In genomic region chr10:46105856-46106409, GRCh38 we compare ENCODE assay signal across 8 cellular contexts. TPM values are rescaled to one million over a fixed set of nuclear protein-coding genes. Genes with fewer than 3 reads are reported as not detected.
A peak's percentile ranks its signal among the peaks of the same experiment; 100 is the strongest.
DNase-seq lines count a peak whose midpoint lies in the region; ATAC-seq and TF ChIP-seq lines count a peak whose summit lies in the region.
"Not testable (repeated sequence)": the region's sequence is repeated elsewhere in the genome, so short reads cannot be mapped to it uniquely, and the experiment has no call there.

No MANE protein-coding gene starts in this region.

- not testable (repeated sequence) for H3K9me1 ChIP-seq in IMR-90 (ENCODE audit: insufficient read depth, low read length)

- POLR2A ChIA-PET in IMR-90 (lab: Charles Lee; ENCODE audit: unreplicated experiment), result not testable (repeated sequence)
- POLR2A ChIA-PET in activated CD4-positive, alpha-beta memory T cell treated with anti-CD3 and anti-CD28 coated beads, Interleukin-2, amount 10 ng/mL, durations not matched to agents 7 days and 5 days (lab: Charles Lee), result interaction anchor here (0.9 to 2.4 kb wide), 4 partner anchors 88 to 1275 kb away, joined by 4 to 16 read pairs (median 6); no protein-coding TSS in a partner anchor

- CTCF ChIA-PET in IMR-90 (lab: Yijun Ruan, JAX), result not testable (repeated sequence)
- CTCF ChIA-PET in activated CD4-positive, alpha-beta memory T cell treated with anti-CD3 and anti-CD28 coated beads, Interleukin-2, amount 10 ng/mL, durations not matched to agents 7 days and 5 days (lab: Charles Lee), result interaction anchor here (1.1 kb wide), 1 partner anchor 29 kb away, joined by 4 read pairs; no protein-coding TSS in a partner anchor

- ATAC-seq in IMR-90 (ENCODE audit: low read depth); thoracic aorta (ENCODE audit: insufficient number of reproducible peaks, low FRiP score, low read depth): not testable (repeated sequence)

- not testable (repeated sequence) for H4K91ac ChIP-seq in IMR-90 (ENCODE audit: insufficient read depth, low read depth, low read length)

- H3K27me3 Mint-ChIP-seq in activated CD4-positive, alpha-beta memory T cell treated with anti-CD3 and anti-CD28 coated beads, Interleukin-2, amount 10 ng/mL, durations not matched to agents 7 days and 5 days, result peaks cover 17% of the 10 kb centered on the region
- peaks cover 18% of the 10 kb centered on the region for H3K27me3 Mint-ChIP-seq in dendritic cell treated with granulocyte-macrophage colony-stimulating factor and Interleukin-4, amounts not matched to agents 40 ng/mL and 50 ng/mL, for 4 days

- H3K4ac ChIP-seq in IMR-90 (ENCODE audit: low read depth, low read length), result not testable (repeated sequence)

- not testable (repeated sequence) for H3K9ac ChIP-seq in IMR-90 (ENCODE audit: low read depth, low read length); iPS-18a (ENCODE audit: low read length)

- peaks cover 10% of the 10 kb centered on the region for H3K4me1 Mint-ChIP-seq in activated CD4-positive, alpha-beta memory T cell treated with anti-CD3 and anti-CD28 coated beads, Interleukin-2, amount 10 ng/mL, durations not matched to agents 7 days and 5 days
- peaks cover 21% of the 10 kb centered on the region for H3K4me1 Mint-ChIP-seq in dendritic cell treated with granulocyte-macrophage colony-stimulating factor and Interleukin-4, amounts not matched to agents 40 ng/mL and 50 ng/mL, for 4 days (ENCODE audit: low read depth)

- H4K5ac ChIP-seq in IMR-90 (ENCODE audit: low read depth, low read length), result not testable (repeated sequence)

- not testable (repeated sequence) for H3K79me1 ChIP-seq in IMR-90 (ENCODE audit: low read depth in 1 of 2, low read length in 2 of 2)

- intact Hi-C loops in IMR-90 (cut with micrococcal nuclease); dendritic cell treated with granulocyte-macrophage colony-stimulating factor and Interleukin-4, amounts not matched to agents 40 ng/mL and 50 ng/mL, for 4 days (cut with micrococcal nuclease): not testable (repeated sequence)

- not testable (repeated sequence) for TF ChIP-seq CTCF in GM06990 (IDR thresholded peaks at IDR 0.05; ENCODE audit: insufficient read depth, low read length, poor library complexity, severe bottlenecking); HFF-Myc (IDR thresholded peaks at IDR 0.05; ENCODE audit: low read depth, low read length, missing control alignments); IMR-90 (conservative IDR thresholded peaks at IDR 0.05; ENCODE audit: low read depth, low read length); neutrophil (IDR thresholded peaks at IDR 0.05); thoracic aorta (IDR thresholded peaks at IDR 0.05)

- peak overlapping the region; percentile 64 for H3K4me2 ChIP-seq in IMR-90 (ENCODE audit: low read depth, low read length)

- H2BK20ac ChIP-seq in IMR-90 (ENCODE audit: low read depth, low read length), result not testable (repeated sequence)

- not testable (repeated sequence) for H3K27me3 ChIP-seq in GM06990 (replicated peaks; ENCODE audit: control insufficient read depth, insufficient read depth, low read length); thoracic aorta (replicated peaks; ENCODE audit: insufficient read depth)
- H3K27me3 ChIP-seq in IMR-90 (ENCODE audit: control insufficient read depth, insufficient read depth, low read length) (peaks cover 20% of the 10 kb centered on the region), iPS-18a (ENCODE audit: control insufficient read depth, insufficient read depth, low read length) (peaks cover 36% of the 10 kb centered on the region), neutrophil (peaks cover 11% of the 10 kb centered on the region)

- H3K56ac ChIP-seq in IMR-90 (ENCODE audit: extremely low read depth, insufficient read depth, low read length), result not testable (repeated sequence)

- TF ChIP-seq RAD21 in IMR-90 (IDR thresholded peaks at IDR 0.05; ENCODE audit: low read length), result not testable (repeated sequence)

- not testable (repeated sequence) for H3K14ac ChIP-seq in IMR-90 (replicated peaks; ENCODE audit: low read depth, low read length)

- H3K4me3 Mint-ChIP-seq in activated CD4-positive, alpha-beta memory T cell treated with anti-CD3 and anti-CD28 coated beads, Interleukin-2, amount 10 ng/mL, durations not matched to agents 7 days and 5 days, result peak overlapping the region; percentile 43
- H3K4me3 Mint-ChIP-seq in dendritic cell treated with granulocyte-macrophage colony-stimulating factor and Interleukin-4, amounts not matched to agents 40 ng/mL and 50 ng/mL, for 4 days, result peak overlapping the region; percentile 71

- H3K23ac ChIP-seq in IMR-90 (ENCODE audit: low read depth, low read length), result not testable (repeated sequence)

- H4K20me1 ChIP-seq in IMR-90 (ENCODE audit: insufficient read depth, low read length), result not testable (repeated sequence)

- not testable (repeated sequence) for BruUV-seq in IMR-90 (replicated peaks; lab: Mats Ljungman, UMichigan)

- not testable (repeated sequence) for DNase-seq in GM06990 (ENCODE audit: extremely low read depth, insufficient read length); HFF-Myc (ENCODE audit: extremely low read depth, low read depth); IMR-90; activated CD4-positive, alpha-beta memory T cell treated with anti-CD3 and anti-CD28 coated beads, Interleukin-2, amount 10 ng/mL, durations not matched to agents 7 days and 5 days; thoracic aorta (ENCODE audit: low spot score)

- in situ Hi-C loops in IMR-90 (cut with MboI; ENCODE audit: low sequenced_read_pairs), result loop anchor here (5.0 to 10.0 kb wide), 2 partner anchors 176 to 1279 kb away; partner anchors contain the start of gene ZNF488

- peak overlapping the region; percentile 80 for H2AFZ ChIP-seq in IMR-90 (replicated peaks; ENCODE audit: low read length, poor library complexity)

- not testable (repeated sequence) for H3K9me3 ChIP-seq in IMR-90 (ENCODE audit: control insufficient read depth, insufficient read depth, low read length); iPS-18a (ENCODE audit: control insufficient read depth, low read depth, low read length); neutrophil; thoracic aorta

- not testable (repeated sequence) for H2AK9ac ChIP-seq in IMR-90 (replicated peaks; ENCODE audit: low read depth, low read length, poor library complexity)

- dilution Hi-C loops in IMR-90 (cut with HindIII; ENCODE audit: low sequenced_read_pairs, unreplicated experiment), result not testable (repeated sequence)

- not testable (repeated sequence) for TF ChIP-seq POLR2A in IMR-90 (IDR thresholded peaks at IDR 0.05; ENCODE audit: low read depth, low read length)

- H2BK120ac ChIP-seq in IMR-90 (ENCODE audit: low read depth, low read length), result not testable (repeated sequence)

- not testable (repeated sequence) for H3K27ac ChIP-seq in IMR-90 (ENCODE audit: insufficient read depth, low read length); iPS-18a (ENCODE audit: low read length); thoracic aorta
- peak overlapping the region; percentile 85 for H3K27ac ChIP-seq in neutrophil

- H3K9me3 Mint-ChIP-seq in activated CD4-positive, alpha-beta memory T cell treated with anti-CD3 and anti-CD28 coated beads, Interleukin-2, amount 10 ng/mL, durations not matched to agents 7 days and 5 days; dendritic cell treated with granulocyte-macrophage colony-stimulating factor and Interleukin-4, amounts not matched to agents 40 ng/mL and 50 ng/mL, for 4 days: not testable (repeated sequence)

- H3K36me3 Mint-ChIP-seq in activated CD4-positive, alpha-beta memory T cell treated with anti-CD3 and anti-CD28 coated beads, Interleukin-2, amount 10 ng/mL, durations not matched to agents 7 days and 5 days (ENCODE audit: low read depth); dendritic cell treated with granulocyte-macrophage colony-stimulating factor and Interleukin-4, amounts not matched to agents 40 ng/mL and 50 ng/mL, for 4 days (ENCODE audit: low read depth): not testable (repeated sequence)

- WGBS in IMR-90 (ENCODE audit: extremely low coverage in 2 of 2, insufficient read length in 1 of 2), 2 experiments, result 1% methylated on average over 16 of the region's 32 CpGs; no CpG with 5 or more reads in 1 of the 2 experiments

- H3K27ac Mint-ChIP-seq in activated CD4-positive, alpha-beta memory T cell treated with anti-CD3 and anti-CD28 coated beads, Interleukin-2, amount 10 ng/mL, durations not matched to agents 7 days and 5 days, result not testable (repeated sequence)
- H3K27ac Mint-ChIP-seq in dendritic cell treated with granulocyte-macrophage colony-stimulating factor and Interleukin-4, amounts not matched to agents 40 ng/mL and 50 ng/mL, for 4 days, result peak overlapping the region; percentile 69

- H3K36me3 ChIP-seq in GM06990 (ENCODE audit: control insufficient read depth, insufficient read depth, low read length); IMR-90 (ENCODE audit: control insufficient read depth, insufficient read depth, low read length); iPS-18a (ENCODE audit: control insufficient read depth, low read depth, low read length); neutrophil; thoracic aorta: not testable (repeated sequence)

- not testable (repeated sequence) for H3K4me1 ChIP-seq in IMR-90 (ENCODE audit: control insufficient read depth, insufficient read depth, low read length); iPS-18a (ENCODE audit: control insufficient read depth, low read depth, low read length); thoracic aorta (ENCODE audit: control insufficient read depth in 1 of 2, low read depth in 2 of 2)
- H3K4me1 ChIP-seq in neutrophil (ENCODE audit: control insufficient read depth in 1 of 2, insufficient read depth in 1 of 2, low read depth in 1 of 2, low read length in 1 of 2), result peaks cover 17 to 41% of the 10 kb centered on the region in 2 experiments

- H3K18ac ChIP-seq in IMR-90 (ENCODE audit: low read depth, low read length), result not testable (repeated sequence)

- H2BK5ac ChIP-seq in IMR-90 (ENCODE audit: low read depth, low read length, poor library complexity, severe bottlenecking), result not testable (repeated sequence)

- not testable (repeated sequence) for H2AK5ac ChIP-seq in IMR-90 (ENCODE audit: low read depth, low read length)

- not testable (repeated sequence) for H4K8ac ChIP-seq in IMR-90 (ENCODE audit: low read depth in 2 of 2, low read length in 2 of 2)

- not testable (repeated sequence) for H2BK15ac ChIP-seq in IMR-90 (ENCODE audit: low read depth, low read length)

- H3K4me3 ChIP-seq in GM06990 (replicated peaks; ENCODE audit: low read depth, low read length) (peak overlapping the region; percentile 64), HFF-Myc (replicated peaks; ENCODE audit: low read depth, low read length) (peak overlapping the region; percentile 30), IMR-90 (ENCODE audit: insufficient read depth, low read depth, low read length) (peak overlapping the region; percentile 51), iPS-18a (ENCODE audit: low read length) (peak overlapping the region; percentile 63), neutrophil (ENCODE audit: low read depth in 1 of 2, low read length in 1 of 2) (peak overlapping the region; percentile 53 to 67), thoracic aorta (peak overlapping the region; percentile 72)

RNA-seq across cellular contexts. Expression of gene MSMB, which starts 59.9 kb away (rescaled TPM):
- not detected in 2 replicates for total RNA-seq in IMR-90 (2012; rRNA removed)
- not detected in 2 replicates for polyA plus RNA-seq in IMR-90 (2012; rRNA removed)
- not detected in 2 replicates for polyA plus RNA-seq in IMR-90 (2012; cell fraction: cytosol; rRNA removed)
- polyA plus RNA-seq in IMR-90 (2012; cell fraction: nucleus; rRNA removed; ENCODE audit: low replicate concordance), result not detected in 2 replicates
- total RNA-seq in activated CD4-positive, alpha-beta memory T cell treated with anti-CD3 and anti-CD28 coated beads, Interleukin-2, amount 10 ng/mL, durations not matched to agents 7 days and 5 days, result not detected
- not detected for total RNA-seq in thoracic aorta
